10 cellular contexts compared by ENCODE assay signal in the genomic region with DNA sequence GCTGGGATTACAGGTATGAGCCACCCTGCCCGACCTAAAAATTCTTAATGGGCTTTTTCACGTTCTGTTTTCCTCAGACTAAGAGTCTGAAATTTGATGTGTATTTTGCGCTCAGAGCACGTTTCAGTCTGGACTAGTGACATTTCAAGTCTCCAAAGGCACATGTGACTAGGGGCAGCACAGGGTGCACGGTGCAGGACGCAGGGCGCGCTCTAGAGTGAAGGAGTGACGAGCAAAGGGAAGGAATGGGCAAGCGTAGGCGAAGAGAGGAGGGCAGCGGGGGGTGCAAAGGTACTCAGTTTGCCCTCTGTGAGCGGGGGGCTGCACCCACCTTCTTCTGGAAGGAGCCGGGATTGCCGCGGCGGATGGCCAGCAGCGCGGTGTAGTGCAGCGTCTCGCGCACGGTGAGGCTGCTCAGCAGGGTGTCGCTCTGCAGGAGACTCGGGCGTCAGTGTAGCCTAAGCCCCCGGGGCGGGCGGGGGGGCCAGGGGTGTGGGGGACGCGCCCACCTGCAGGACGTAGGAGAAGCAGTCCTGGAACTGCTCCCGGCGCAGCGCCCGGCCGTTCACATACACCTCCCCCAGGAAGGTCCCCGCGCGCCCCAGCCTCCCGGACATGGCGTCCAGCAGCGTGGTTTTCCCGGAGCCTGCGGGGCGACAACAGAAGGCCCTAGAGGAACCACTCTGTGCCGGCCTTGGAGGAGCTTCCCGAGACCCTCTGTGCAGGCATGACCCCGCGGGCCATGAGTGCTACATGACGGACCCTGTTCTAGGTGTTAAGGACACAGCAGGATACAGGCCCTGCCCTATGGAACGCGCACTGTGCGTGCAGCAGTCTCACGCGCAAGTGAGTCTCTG. TPM values are rescaled to one million over a fixed set of nuclear protein-coding genes. Genes with fewer than 3 reads are reported as not detected.
DNase-seq lines count a peak whose midpoint lies in the region; ATAC-seq and TF ChIP-seq lines count a peak whose summit lies in the region.
"Had no signal": no experiment of that assay in that cellular context is flagged by ENCODE, and none has a peak within 500 bp of the region (broad histone marks: within the 10 kb centered on the region; RNA-seq: fewer than 3 reads in every experiment).

No MANE protein-coding gene starts in this region.

- peak in 2 of 4 donors; percentile 32 to 66 for ATAC-seq in heart left ventricle
- ATAC-seq in Right ventricle myocardium superior (ENCODE audit: poor library complexity): no peak
- peak; percentile 76 for ATAC-seq in mucosa of descending colon
- no peak for ATAC-seq in GM18868 (IDR thresholded peaks at IDR 0.05; ENCODE audit: unreplicated experiment)
- ATAC-seq in activated T-cell treated with anti-CD3 and anti-CD28 coated beads, Interleukin-2, amount 50 U/mL, for 4 hours: no peak

- intact Hi-C loops in heart left ventricle (cut with DNase I): no loop called here
- intact Hi-C loops in Right ventricle myocardium superior (cut with DNase I): no loop called here
- intact Hi-C loops in dorsolateral prefrontal cortex (cut with DNase I): no loop called here
- intact Hi-C loops in mucosa of descending colon (cut with DNase I, micrococcal nuclease): no loop called here
- intact Hi-C loops in uterus (cut with DNase I; ENCODE audit: low total_unique reads): no loop called here

- H3K27me3 Mint-ChIP-seq in activated T-cell treated with anti-CD3 and anti-CD28 coated beads, Interleukin-2, amount 50 U/mL, for 4 hours (ENCODE audit: low read depth): peaks cover 19% of the 10 kb centered on the region

- WGBS in heart left ventricle, 4 donors: 8 to 15% (median 11%) methylated on average over 33 to 56 of the region's 56 CpGs

- H3K36me3 Mint-ChIP-seq in activated T-cell treated with anti-CD3 and anti-CD28 coated beads, Interleukin-2, amount 50 U/mL, for 4 hours (ENCODE audit: insufficient read depth): no peaks in the 10 kb centered on the region

- no peak overlapping the region for H3K27ac ChIP-seq in heart left ventricle
- H3K27ac ChIP-seq in dorsolateral prefrontal cortex: peak overlapping the region in 3 of 59 donors; percentile 18 to 48 (median 46)
- no peak overlapping the region for H3K27ac ChIP-seq in uterus

- H3K4me1 ChIP-seq in heart left ventricle (peaks cover 0 to 8% (median 0%) of the 10 kb centered on the region in 12 donors), mucosa of descending colon (ENCODE audit: low read depth) (peaks cover 3% of the 10 kb centered on the region), uterus (peaks cover 0 to 4% of the 10 kb centered on the region in 2 donors)

- no peaks in the 10 kb centered on the region for H3K9me3 Mint-ChIP-seq in activated T-cell treated with anti-CD3 and anti-CD28 coated beads, Interleukin-2, amount 50 U/mL, for 4 hours

- DNase-seq in heart left ventricle (no peak), Right ventricle myocardium superior (no peak), dorsolateral prefrontal cortex (peak in 2 of 10 donors; percentile 15 to 24), mucosa of descending colon (peak in 1 of 3 donors; percentile 45), uterus (no peak), pons (ENCODE audit: low spot score) (no peak)
- no peak for DNase-seq in activated T-cell treated with anti-CD3 and anti-CD28 coated beads, Interleukin-2, amount 50 U/mL, for 4 hours
- DNase-seq: C1 segment of cervical spinal cord had no signal

- H3K9me3 ChIP-seq in heart left ventricle (no peaks in the 10 kb centered on the region), mucosa of descending colon (no peaks in the 10 kb centered on the region), uterus (no peaks in the 10 kb centered on the region)

- H3K27me3 ChIP-seq in heart left ventricle (peaks cover 0 to 32% (median 12%) of the 10 kb centered on the region in 9 donors), dorsolateral prefrontal cortex (peaks cover 0 to 18% (median 0%) of the 10 kb centered on the region in 45 donors), uterus (no peaks in the 10 kb centered on the region)

- no peak overlapping the region for H3K4me3 Mint-ChIP-seq in activated T-cell treated with anti-CD3 and anti-CD28 coated beads, Interleukin-2, amount 50 U/mL, for 4 hours

- H3K4me3 ChIP-seq in heart left ventricle: peak overlapping the region in 10 of 12 donors; percentile 7 to 38 (median 29)
- H3K4me3 ChIP-seq in dorsolateral prefrontal cortex: peak overlapping the region; percentile 19 to 70 (median 51)
- H3K4me3 ChIP-seq in mucosa of descending colon: no peak overlapping the region
- peak overlapping the region; percentile 6 to 21 for H3K4me3 ChIP-seq in uterus

- TF ChIP-seq CTCF in heart left ventricle (IDR thresholded peaks at IDR 0.05): no peak
- TF ChIP-seq CTCF in dorsolateral prefrontal cortex (IDR thresholded peaks at IDR 0.05 in 54 of 56, conservative IDR thresholded peaks at IDR 0.05 in 2 of 56; ENCODE audit: low read depth in 1 of 56, partially characterized antibody in 56 of 56): no peak
- no peak for TF ChIP-seq CTCF in mucosa of descending colon (IDR thresholded peaks at IDR 0.05)
- TF ChIP-seq CTCF in uterus (IDR thresholded peaks at IDR 0.05): no peak

- H3K4me1 Mint-ChIP-seq in activated T-cell treated with anti-CD3 and anti-CD28 coated beads, Interleukin-2, amount 50 U/mL, for 4 hours (ENCODE audit: low read depth): peaks cover 3% of the 10 kb centered on the region

- H3K36me3 ChIP-seq in heart left ventricle (no peaks in the 10 kb centered on the region), mucosa of descending colon (ENCODE audit: low read depth) (no peaks in the 10 kb centered on the region), uterus (no peaks in the 10 kb centered on the region)

- TF ChIP-seq POLR2A in heart left ventricle (IDR thresholded peaks at IDR 0.05): no peak
- TF ChIP-seq POLR2A in uterus (IDR thresholded peaks at IDR 0.05): no peak

RNA-seq across cellular contexts. Expression of gene ABCG5, which starts 7.0 kb away (rescaled TPM):
- total RNA-seq in heart left ventricle (not detected), Right ventricle myocardium superior (not detected), dorsolateral prefrontal cortex (under 1 TPM in 101 of 120 experiments, not detected in 19; 0.14 to 0.94 (median 0.36) TPM), mucosa of descending colon (under 1 TPM in 1 of 3 donors, not detected in 2; 0.22 TPM), uterus (not detected)
- not detected for polyA plus RNA-seq in heart left ventricle
- total RNA-seq in activated T-cell treated with anti-CD3 and anti-CD28 coated beads, Interleukin-2, amount 50 U/mL, for 4 hours: not detected
- total RNA-seq: NCI-H460 had no signal

RNA-seq across cellular contexts. Expression of gene ABCG8, which starts 7.1 kb away (rescaled TPM):
- under 1 TPM in 1 of 9 donors, not detected in 8; 0.07 TPM for total RNA-seq in heart left ventricle
- polyA plus RNA-seq in heart left ventricle: not detected
- 0.11 TPM for total RNA-seq in Right ventricle myocardium superior
- total RNA-seq in dorsolateral prefrontal cortex: 1 to 10 TPM in 119 of 120 experiments, under 1 TPM in 1; 0.70 to 6.0 (median 3.2) TPM
- total RNA-seq in mucosa of descending colon: under 1 TPM; 0.06 to 0.87 (median 0.49) TPM
- total RNA-seq in uterus: under 1 TPM in 1 of 4 donors, not detected in 3; 0.09 TPM
- total RNA-seq in activated T-cell treated with anti-CD3 and anti-CD28 coated beads, Interleukin-2, amount 50 U/mL, for 4 hours: under 1 TPM in 1 of 3 donors, not detected in 2; 0.05 TPM
- total RNA-seq: NCI-H460 had no signal

RNA-seq across cellular contexts. Expression of gene DYNC2LI1, which starts 57.8 kb away (rescaled TPM):
- total RNA-seq in heart left ventricle: 10 to 100 TPM in 4 of 9 donors, 1 to 10 TPM in 5; 4.8 to 17.8 (median 9.6) TPM
- polyA plus RNA-seq in heart left ventricle: 10 to 100 TPM in 1 of 2 donors, 1 to 10 TPM in 1; 7.6 to 10.3 TPM
- 5.4 TPM for total RNA-seq in Right ventricle myocardium superior
- total RNA-seq in dorsolateral prefrontal cortex: 10 to 100 TPM; 20.6 to 59.5 (median 40.1) TPM
- 10 to 100 TPM; 15.3 to 19.0 (median 18.1) TPM for total RNA-seq in mucosa of descending colon
- total RNA-seq in uterus: 10 to 100 TPM; 27.0 to 83.8 (median 62.4) TPM
- total RNA-seq in activated T-cell treated with anti-CD3 and anti-CD28 coated beads, Interleukin-2, amount 50 U/mL, for 4 hours: 1 to 10 TPM; 5.0 to 7.5 (median 5.2) TPM
